ENCODE assay signal across 24 cellular contexts in genomic region chr18:51857989-51858388, GRCh38.
DNase-seq lines count a peak whose midpoint lies in the region; ATAC-seq and TF ChIP-seq lines count a peak whose summit lies in the region.
"Had no signal": no experiment of that assay in that cellular context is flagged by ENCODE, and none has a peak within 500 bp of the region (broad histone marks: within the 10 kb centered on the region; RNA-seq: fewer than 3 reads in every experiment).

No MANE protein-coding gene starts in this region.

- H3K27ac ChIP-seq in dorsolateral prefrontal cortex = no peak overlapping the region
- H3K27ac ChIP-seq: BLaER1, KMS-11, PC-9, SK-N-MC had no signal

- no peak overlapping the region for H3K4me3 Mint-ChIP-seq in stimulated activated memory B cell treated with anti-CD40 and anti-IgM and Interleukin-4, amounts not matched to agents 10 μg/mL and 1 μg/mL and 100 μg/mL, for 72 hours
- no peak overlapping the region for H3K4me3 Mint-ChIP-seq in mesothelial cell of epicardium
- H3K4me3 Mint-ChIP-seq: CD4-positive, alpha-beta T cell had no signal

- TF ChIP-seq CTCF in dorsolateral prefrontal cortex (IDR thresholded peaks at IDR 0.05 in 54 of 56, conservative IDR thresholded peaks at IDR 0.05 in 2 of 56; ENCODE audit: low read depth in 1 of 56, partially characterized antibody in 56 of 56) (no peak), mesothelial cell of epicardium (IDR thresholded peaks at IDR 0.05; ENCODE audit: unreplicated experiment) (no peak)

- H3K27me3 ChIP-seq in dorsolateral prefrontal cortex = no peaks in the 10 kb centered on the region
- H3K27me3 ChIP-seq: BLaER1 had no signal

- intact Hi-C loops in dorsolateral prefrontal cortex (cut with DNase I) (no loop called here), Right ventricle myocardium superior (cut with DNase I) (no loop called here)

- DNase-seq in NCI-H1694 (lab: John Stamatoyannopoulos, UW) (peak; percentile 3), NCI-H524 treated with DMSO at 0.1 percent for 48 hours (lab: John Stamatoyannopoulos, UW) (peak; percentile 26), dorsolateral prefrontal cortex (peak in 7 of 10 donors; percentile 7 to 60 (median 46)), mesothelial cell of epicardium (ENCODE audit: low spot score in 2 of 2, unreplicated experiment in 2 of 2) (no peak), Right ventricle myocardium superior (no peak), NCI-H146 treated with DMSO at 0.1 percent for 48 hours (lab: John Stamatoyannopoulos, UW; ENCODE audit: unreplicated experiment) (no peak)
- DNase-seq: CD4-positive, alpha-beta T cell; COR-L47; DMS153; GF-D8; GOT3; HCEC 1CT; IMR-90; NCI-H1092 treated with DMSO at 0.1 percent for 48 hours; NCI-H1436 treated with DMSO at 0.1 percent for 48 hours; NCI-H526; PC-9; RPMI8226; SHP77 treated with DMSO at 0.1 percent for 48 hours; SW 1271 had no signal

- H3K4me3 ChIP-seq in dorsolateral prefrontal cortex = no peak overlapping the region
- H3K4me3 ChIP-seq: BLaER1, PC-9, SK-N-MC had no signal

- H3K36me3 Mint-ChIP-seq in stimulated activated memory B cell treated with anti-CD40 and anti-IgM and Interleukin-4, amounts not matched to agents 10 μg/mL and 1 μg/mL and 100 μg/mL, for 72 hours = no peaks in the 10 kb centered on the region
- no peaks in the 10 kb centered on the region for H3K36me3 Mint-ChIP-seq in mesothelial cell of epicardium

- H3K4me1 Mint-ChIP-seq in stimulated activated memory B cell treated with anti-CD40 and anti-IgM and Interleukin-4, amounts not matched to agents 10 μg/mL and 1 μg/mL and 100 μg/mL, for 72 hours = no peaks in the 10 kb centered on the region
- H3K4me1 Mint-ChIP-seq in mesothelial cell of epicardium = no peaks in the 10 kb centered on the region

- no peaks in the 10 kb centered on the region for H3K27me3 Mint-ChIP-seq in stimulated activated memory B cell treated with anti-CD40 and anti-IgM and Interleukin-4, amounts not matched to agents 10 μg/mL and 1 μg/mL and 100 μg/mL, for 72 hours
- no peaks in the 10 kb centered on the region for H3K27me3 Mint-ChIP-seq in mesothelial cell of epicardium (ENCODE audit: low read depth)
- H3K27me3 Mint-ChIP-seq: CD4-positive, alpha-beta T cell had no signal

- peak; percentile 27 for ATAC-seq in stimulated activated memory B cell treated with anti-CD40 and anti-IgM and Interleukin-4, amounts not matched to agents 10 μg/mL and 1 μg/mL and 100 μg/mL, for 72 hours
- no peak for ATAC-seq in Right ventricle myocardium superior (ENCODE audit: poor library complexity)

- no peaks in the 10 kb centered on the region for H3K9me3 Mint-ChIP-seq in stimulated activated memory B cell treated with anti-CD40 and anti-IgM and Interleukin-4, amounts not matched to agents 10 μg/mL and 1 μg/mL and 100 μg/mL, for 72 hours
- H3K9me3 Mint-ChIP-seq in mesothelial cell of epicardium = peaks cover under 1% of the 10 kb centered on the region

- no peak overlapping the region for H3K27ac Mint-ChIP-seq in stimulated activated memory B cell treated with anti-CD40 and anti-IgM and Interleukin-4, amounts not matched to agents 10 μg/mL and 1 μg/mL and 100 μg/mL, for 72 hours
- no peak overlapping the region for H3K27ac Mint-ChIP-seq in mesothelial cell of epicardium
- H3K27ac Mint-ChIP-seq: CD4-positive, alpha-beta T cell had no signal

Comparison
In these comparisons a context has a peak if more than half of its experiments do, and no peak if none do; other contexts are left out.
1. DNase-seq: peak in NCI-H1694 (single experiment), NCI-H524 treated with DMSO at 0.1 percent for 48 hours (single experiment) and dorsolateral prefrontal cortex (7 of 10); none in mesothelial cell of epicardium (0 of 2), Right ventricle myocardium superior (single experiment) and NCI-H146 treated with DMSO at 0.1 percent for 48 hours (single experiment).